Comparison of ENCODE assay signal across 9 cellular contexts in genomic region chr1:239976130-239976968, GRCh38.
A peak's percentile ranks its signal among the peaks of the same experiment; 100 is the strongest.
DNase-seq lines count a peak whose midpoint lies in the region; ATAC-seq and TF ChIP-seq lines count a peak whose summit lies in the region.
"Had no signal": no experiment of that assay in that cellular context is flagged by ENCODE, and none has a peak within 500 bp of the region (broad histone marks: within the 10 kb centered on the region; RNA-seq: fewer than 3 reads in every experiment).

No MANE protein-coding gene starts in this region.

- no peak overlapping the region for H3K27ac Mint-ChIP-seq in neural crest cell (ENCODE audit: unreplicated experiment)

- TF ChIP-seq POLR2A in NB4 (IDR thresholded peaks at IDR 0.05; ENCODE audit: extremely low read depth, insufficient read length) = no peak
- no peak for TF ChIP-seq POLR2A in uterus (IDR thresholded peaks at IDR 0.05)

- H3K4me3 ChIP-seq in GM12875 (ENCODE audit: low read depth, low read length) (no peak overlapping the region), NB4 (ENCODE audit: low read depth, low read length) (no peak overlapping the region), epithelial cell of proximal tubule (ENCODE audit: low read depth, low read length) (no peak overlapping the region), uterus (no peak overlapping the region)
- H3K4me3 ChIP-seq: SJSA1 had no signal

- peak; percentile 88 for ATAC-seq in HG02623 (IDR thresholded peaks at IDR 0.05; ENCODE audit: unreplicated experiment)

- H3K9me3 Mint-ChIP-seq in neural crest cell = peaks cover 13% of the 10 kb centered on the region

- H3K9me3 ChIP-seq in uterus = peaks cover 0 to 3% of the 10 kb centered on the region in 2 donors

- H3K27ac ChIP-seq in uterus = no peak overlapping the region
- H3K27ac ChIP-seq: SJSA1 had no signal

- peak; percentile 99 for TF ChIP-seq CTCF in AG09319 (IDR thresholded peaks at IDR 0.05; ENCODE audit: low read depth, low read length)
- peak; percentile 84 for TF ChIP-seq CTCF in GM12875 (IDR thresholded peaks at IDR 0.05; ENCODE audit: borderline replicate concordance, insufficient read depth, low read depth, low read length)
- peak; percentile 90 for TF ChIP-seq CTCF in NB4 (IDR thresholded peaks at IDR 0.05; ENCODE audit: low read depth, low read length)
- TF ChIP-seq CTCF in epithelial cell of proximal tubule (conservative IDR thresholded peaks at IDR 0.05; ENCODE audit: low read depth, low read length) = peak; percentile 99
- peak; percentile 99 for TF ChIP-seq CTCF in neural crest cell (conservative IDR thresholded peaks at IDR 0.05)
- TF ChIP-seq CTCF in uterus (IDR thresholded peaks at IDR 0.05) = peak; percentile 52 to 84 (median 77)

- H3K27me3 Mint-ChIP-seq in neural crest cell (ENCODE audit: low read depth) = no peaks in the 10 kb centered on the region

- peaks cover 6% of the 10 kb centered on the region for H3K36me3 Mint-ChIP-seq in neural crest cell (ENCODE audit: low read depth)

- no peaks in the 10 kb centered on the region for H3K4me1 Mint-ChIP-seq in neural crest cell

- intact Hi-C loops in uterus (cut with DNase I; ENCODE audit: low total_unique reads) = no loop called here

- no peaks in the 10 kb centered on the region for H3K27me3 ChIP-seq in uterus
- H3K27me3 ChIP-seq: SJSA1 had no signal

- DNase-seq in AG09319 (ENCODE audit: extremely low read depth, low read depth) = peak; percentile 23
- DNase-seq in NB4 (ENCODE audit: low read depth) = peak; percentile 57
- DNase-seq in activated CD4-positive, alpha-beta T cell treated with anti-CD3 and anti-CD28 coated beads, Interleukin-2, amount 50 U/mL, for 4 hours = peak; percentile 13 to 24
- no peak for DNase-seq in epithelial cell of proximal tubule (ENCODE audit: low read depth)
- peak; percentile 57 for DNase-seq in neural crest cell (ENCODE audit: low read depth, low spot score)
- peak in 1 of 2 donors; percentile 25 for DNase-seq in uterus

- H3K36me3 ChIP-seq in uterus = no peaks in the 10 kb centered on the region
- H3K36me3 ChIP-seq: SJSA1 had no signal

- no peak overlapping the region for H3K4me3 Mint-ChIP-seq in neural crest cell

- no peaks in the 10 kb centered on the region for H3K4me1 ChIP-seq in uterus
- H3K4me1 ChIP-seq: SJSA1 had no signal
